ENCODE assay signal across 13 cellular contexts in genomic region chr17:43702636-43703035, GRCh38. TPM values are rescaled to one million over a fixed set of nuclear protein-coding genes. Genes with fewer than 3 reads are reported as not detected.
DNase-seq lines count a peak whose midpoint lies in the region; ATAC-seq and TF ChIP-seq lines count a peak whose summit lies in the region.
"Had no signal": no experiment of that assay in that cellular context is flagged by ENCODE, and none has a peak within 500 bp of the region (broad histone marks: within the 10 kb centered on the region; RNA-seq: fewer than 3 reads in every experiment).

No MANE protein-coding gene starts in this region.

- no peak overlapping the region for H3K4me3 ChIP-seq in HEK293 (ENCODE audit: low read depth, low read length)
- H3K4me3 ChIP-seq: BLaER1 had no signal

- H3K36me3 Mint-ChIP-seq in activated CD4-positive, alpha-beta T cell treated with anti-CD3 and anti-CD28 coated beads for 36 hours (ENCODE audit: low read depth) = no peaks in the 10 kb centered on the region
- H3K36me3 Mint-ChIP-seq in immature natural killer cell = no peaks in the 10 kb centered on the region

- peak; percentile 79 for ATAC-seq in activated CD4-positive, alpha-beta T cell treated with anti-CD3 and anti-CD28 coated beads for 36 hours
- no peak for ATAC-seq in HG02938 (IDR thresholded peaks at IDR 0.05; ENCODE audit: unreplicated experiment)
- ATAC-seq: Right ventricle myocardium inferior had no signal

- no peaks in the 10 kb centered on the region for H3K9me3 Mint-ChIP-seq in activated CD4-positive, alpha-beta T cell treated with anti-CD3 and anti-CD28 coated beads for 36 hours (ENCODE audit: low read depth)
- no peaks in the 10 kb centered on the region for H3K9me3 Mint-ChIP-seq in immature natural killer cell
- H3K9me3 Mint-ChIP-seq: activated T-helper 1 cell treated with anti-CD3 and anti-CD28 coated beads, Interleukin-12 subunit alpha, Interleukin-12 subunit beta, Interleukin-2, Interleukin-4 antibody, amounts not matched to agents 30 ng/mL and 10 ng/mL and 1 ng/mL, durations not matched to agents 14 hours and 24 hours and 36 hours had no signal

- no peak overlapping the region for H3K27ac Mint-ChIP-seq in activated CD4-positive, alpha-beta T cell treated with anti-CD3 and anti-CD28 coated beads for 36 hours
- peak overlapping the region in 5 of 6 donors; percentile 6 to 85 (median 61) for H3K27ac Mint-ChIP-seq in immature natural killer cell
- H3K27ac Mint-ChIP-seq: activated T-helper 1 cell treated with anti-CD3 and anti-CD28 coated beads, Interleukin-12 subunit alpha, Interleukin-12 subunit beta, Interleukin-2, Interleukin-4 antibody, amounts not matched to agents 30 ng/mL and 10 ng/mL and 1 ng/mL, durations not matched to agents 14 hours and 24 hours and 36 hours; HFFc6 had no signal

- POLR2A ChIA-PET in activated CD4-positive, alpha-beta T cell treated with anti-CD3 and anti-CD28 coated beads for 36 hours (lab: Charles Lee) = interaction anchor here (0.6 kb wide), 1 partner anchor 660 kb away, joined by 3 read pairs; no protein-coding TSS in a partner anchor
- POLR2A ChIA-PET in HEK293 (lab: Yijun Ruan, JAX) = interaction anchor here (1.0 to 1.3 kb wide), 2 partner anchors 11 to 56 kb away, joined by 3 to 7 read pairs; no protein-coding TSS in a partner anchor

- H3K27ac ChIP-seq in HEK293 (ENCODE audit: extremely low read depth, low read depth, low read length) = no peak overlapping the region
- H3K27ac ChIP-seq: BLaER1 had no signal

- no peaks in the 10 kb centered on the region for H3K4me1 ChIP-seq in HEK293 (ENCODE audit: control insufficient read depth, insufficient read depth, low read length)

- peaks cover 9% of the 10 kb centered on the region for H3K4me1 Mint-ChIP-seq in activated CD4-positive, alpha-beta T cell treated with anti-CD3 and anti-CD28 coated beads for 36 hours
- H3K4me1 Mint-ChIP-seq in immature natural killer cell = peaks cover 38 to 42% of the 10 kb centered on the region in 2 donors

- no peak for TF ChIP-seq CTCF in HEK293 (tag by site-specific recombination; IDR thresholded peaks at IDR 0.05)

- no peaks in the 10 kb centered on the region for H3K36me3 ChIP-seq in HEK293 (ENCODE audit: control insufficient read depth in 2 of 2, insufficient read depth in 1 of 2, low read length in 2 of 2)
- H3K36me3 ChIP-seq: BLaER1 had no signal

- intact Hi-C loops in activated CD4-positive, alpha-beta T cell treated with anti-CD3 and anti-CD28 coated beads for 36 hours (cut with DNase I, micrococcal nuclease) = no loop called here

- peak; percentile 52 for DNase-seq in activated CD4-positive, alpha-beta T cell treated with anti-CD3 and anti-CD28 coated beads for 36 hours
- DNase-seq in activated CD4-positive, alpha-beta T cell treated with anti-CD3 and anti-CD28 coated beads for 4 hours = no peak
- DNase-seq in SK-N-DZ (ENCODE audit: low spot score) = peak; percentile 34
- no peak for DNase-seq in immature natural killer cell
- DNase-seq in HPDE6-E6E7 (ENCODE audit: extremely low spot score) = no peak
- no peak for DNase-seq in dedifferentiated amniotic fluid mesenchymal stem cell (ENCODE audit: extremely low spot score)
- DNase-seq: HFFc6 had no signal

- H3K9me3 ChIP-seq in HEK293 (ENCODE audit: control insufficient read depth, insufficient read depth, low read depth, low read length) = no peaks in the 10 kb centered on the region
- H3K9me3 ChIP-seq: BLaER1 had no signal

- H3K27me3 Mint-ChIP-seq in activated CD4-positive, alpha-beta T cell treated with anti-CD3 and anti-CD28 coated beads for 36 hours = peaks cover 18% of the 10 kb centered on the region
- H3K27me3 Mint-ChIP-seq in immature natural killer cell (ENCODE audit: low read depth in 3 of 3) = peaks cover 21 to 50% (median 29%) of the 10 kb centered on the region in 3 donors

- H3K4me3 Mint-ChIP-seq in activated CD4-positive, alpha-beta T cell treated with anti-CD3 and anti-CD28 coated beads for 36 hours = no peak overlapping the region
- H3K4me3 Mint-ChIP-seq in immature natural killer cell = peak overlapping the region in 4 of 5 donors; percentile 29 to 69 (median 41)
- H3K4me3 Mint-ChIP-seq: activated T-helper 1 cell treated with anti-CD3 and anti-CD28 coated beads, Interleukin-12 subunit alpha, Interleukin-12 subunit beta, Interleukin-2, Interleukin-4 antibody, amounts not matched to agents 30 ng/mL and 10 ng/mL and 1 ng/mL, durations not matched to agents 14 hours and 24 hours and 36 hours; HFFc6 had no signal

- CTCF ChIA-PET in activated CD4-positive, alpha-beta T cell treated with anti-CD3 and anti-CD28 coated beads for 36 hours (lab: Charles Lee) = interaction anchor here (0.6 to 12.8 kb wide), 4 partner anchors 9 to 944 kb away, joined by 3 to 473 read pairs (median 5); partner anchors contain the start of gene SOST
- CTCF ChIA-PET in HEK293 (lab: Yijun Ruan, JAX) = interaction anchor here (0.6 to 2.2 kb wide), 5 partner anchors 9 to 175 kb away, joined by 3 to 9 read pairs (median 7); no protein-coding TSS in a partner anchor

TF ChIP-seq in HEK293, 187 proteins besides CTCF, POLR2A, EP300 and RAD21:
- TF ChIP-seq BCL11A (tag by site-specific recombination; IDR thresholded peaks at IDR 0.05; ENCODE audit: low read depth) = no peak
- TF ChIP-seq SP2 (tag by site-specific recombination; IDR thresholded peaks at IDR 0.05) = peak; percentile 32; the same call in 1 of the 2 replicates

RNA-seq across cellular contexts. Expression of gene MEOX1, which starts 40.9 kb away (rescaled TPM):
- under 1 TPM; 0.34 to 0.65 TPM for total RNA-seq in activated CD4-positive, alpha-beta T cell treated with anti-CD3 and anti-CD28 coated beads for 36 hours
- not detected in 2 replicates for polyA plus RNA-seq in SK-N-DZ (2014; cell fraction: cytosol; rRNA removed)
- polyA plus RNA-seq in SK-N-DZ (2014; cell fraction: nucleus; rRNA removed) = not detected in 2 replicates
- polyA plus RNA-seq in immature natural killer cell = not detected
- total RNA-seq: HFFc6 had no signal

RNA-seq across cellular contexts. Expression of gene SOST, which starts 56.0 kb away (rescaled TPM):
- total RNA-seq in activated CD4-positive, alpha-beta T cell treated with anti-CD3 and anti-CD28 coated beads for 36 hours = not detected
- polyA plus RNA-seq in SK-N-DZ (2014; cell fraction: cytosol; rRNA removed) = not detected in 2 replicates
- polyA plus RNA-seq in SK-N-DZ (2014; cell fraction: nucleus; rRNA removed) = not detected in 2 replicates
- under 1 TPM in 1 of 3 donors, not detected in 2; 0.10 TPM for polyA plus RNA-seq in immature natural killer cell
- total RNA-seq: activated T-helper 1 cell treated with anti-CD3 and anti-CD28 coated beads, Interleukin-12 subunit alpha, Interleukin-12 subunit beta, Interleukin-2, Interleukin-4 antibody, amounts not matched to agents 30 ng/mL and 10 ng/mL and 1 ng/mL, durations not matched to agents 14 hours and 24 hours and 36 hours; dermis microvascular lymphatic vessel endothelial cell; HFFc6; Right ventricle myocardium inferior had no signal

Comparison
In these comparisons a context has a peak if more than half of its experiments do, and no peak if none do; other contexts are left out.
1. DNase-seq: peak in activated CD4-positive, alpha-beta T cell treated with anti-CD3 and anti-CD28 coated beads for 36 hours (single experiment) and SK-N-DZ (single experiment); none in activated CD4-positive, alpha-beta T cell treated with anti-CD3 and anti-CD28 coated beads for 4 hours (0 of 2), immature natural killer cell (0 of 3), HPDE6-E6E7 (single experiment) and dedifferentiated amniotic fluid mesenchymal stem cell (single experiment).